ENCODE assay signal across 8 cellular contexts in genomic region chr11:87421422-87421821, GRCh38.
DNase-seq lines count a peak whose midpoint lies in the region; ATAC-seq lines count a peak whose summit lies in the region.

No MANE protein-coding gene starts in this region.

- no peak overlapping the region for H3K27ac ChIP-seq in epithelial cell of prostate

- ATAC-seq in GM18867 (IDR thresholded peaks at IDR 0.05; ENCODE audit: unreplicated experiment) (peak; percentile 89), HG03039 (IDR thresholded peaks at IDR 0.05; ENCODE audit: unreplicated experiment) (peak; percentile 91)

- DNase-seq in COR-L47 (lab: John Stamatoyannopoulos, UW): peak; percentile 44
- peak; percentile 76 for DNase-seq in NCI-H1694 (lab: John Stamatoyannopoulos, UW)
- peak; percentile 79 for DNase-seq in SW480 (ENCODE audit: low spot score)
- DNase-seq in epithelial cell of prostate (ENCODE audit: low read depth, low spot score): peak; percentile 31
- DNase-seq in midbrain (lab: John Stamatoyannopoulos, UW): peak; percentile 76
- DNase-seq in occipital lobe (lab: John Stamatoyannopoulos, UW): no peak
